In the genomic region with DNA sequence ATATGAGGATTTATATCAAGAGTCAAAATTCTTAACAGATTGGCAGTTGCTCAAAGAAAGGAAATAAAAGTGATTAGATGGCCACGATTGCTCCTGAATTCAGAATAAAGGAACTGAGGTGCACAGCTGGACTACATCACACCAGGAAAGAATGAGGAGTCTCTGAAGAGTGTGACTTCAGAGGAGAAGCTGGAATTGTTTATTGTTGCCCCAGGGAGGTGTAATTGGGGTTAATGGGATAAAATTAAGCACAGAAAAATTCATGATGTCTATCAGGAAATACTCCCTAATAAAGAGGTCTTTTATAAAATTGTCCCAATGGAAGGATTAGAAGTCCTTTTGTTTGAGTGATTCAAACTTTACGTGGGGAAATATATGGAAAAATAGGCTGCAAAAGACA, we compare ENCODE assay signal across 22 cellular contexts.
"Had no signal": no experiment of that assay in that cellular context is flagged by ENCODE, and none has a peak within 500 bp of the region (broad histone marks: within the 10 kb centered on the region; RNA-seq: fewer than 3 reads in every experiment).

No MANE protein-coding gene starts in this region.

- H3K27me3 ChIP-seq: left lung, ovary, right atrium auricular region, right lobe of liver, tibial nerve, uterus had no signal

- H3K4me2 ChIP-seq: smooth muscle cell had no signal

- DNase-seq: hippocampal formation; kidney glomerular epithelial cell; left cardiac atrium; left lung; lower lobe of right lung; mammary epithelial cell; mesenchymal stem cell; naive thymus-derived CD8-positive, alpha-beta T cell; nephron progenitor cell; ovary; right lobe of liver; stimulated activated CD4-positive, alpha-beta T cell treated with anti-CD3 and anti-CD28 coated beads, Interleukin-1b, Interleukin-23, amount 100 ng/mL, for 48 hours; stimulated activated CD4-positive, alpha-beta T cell treated with anti-CD3 and anti-CD28 coated beads, Interleukin-2, amount 100 ng/mL, for 48 hours; stimulated activated CD4-positive, alpha-beta T cell treated with anti-CD3 and anti-CD28 coated beads, Interleukin-4, amount 100 ng/mL, for 4 hours; stimulated activated CD8-positive, alpha-beta memory T cell treated with anti-CD3 and anti-CD28 coated beads, Interleukin-4, amount 100 ng/mL, for 48 hours; stimulated activated naive CD4-positive, alpha-beta T cell treated with Interleukin-2 at 50 U/mL for 16 hours; stimulated activated naive CD8-positive, alpha-beta T cell treated with anti-CD3 and anti-CD28 coated beads, Interleukin-15, amount 100 ng/mL, for 72 hours; substantia nigra; uterus had no signal

- H3K36me3 ChIP-seq: left lung, lower lobe of right lung, ovary, right atrium auricular region, right lobe of liver, tibial nerve, uterus had no signal

- H3K27ac ChIP-seq: left lung, lower lobe of right lung, ovary, right atrium auricular region, right lobe of liver, tibial nerve, uterus had no signal

- H3K9me3 ChIP-seq: lower lobe of right lung, ovary, right atrium auricular region, right lobe of liver, tibial nerve, uterus had no signal

- H3K4me3 ChIP-seq: left lung, lower lobe of right lung, ovary, right atrium auricular region, right lobe of liver, smooth muscle cell, tibial nerve, uterus had no signal
